ENCODE assay signal across 21 cellular contexts in the genomic region with DNA sequence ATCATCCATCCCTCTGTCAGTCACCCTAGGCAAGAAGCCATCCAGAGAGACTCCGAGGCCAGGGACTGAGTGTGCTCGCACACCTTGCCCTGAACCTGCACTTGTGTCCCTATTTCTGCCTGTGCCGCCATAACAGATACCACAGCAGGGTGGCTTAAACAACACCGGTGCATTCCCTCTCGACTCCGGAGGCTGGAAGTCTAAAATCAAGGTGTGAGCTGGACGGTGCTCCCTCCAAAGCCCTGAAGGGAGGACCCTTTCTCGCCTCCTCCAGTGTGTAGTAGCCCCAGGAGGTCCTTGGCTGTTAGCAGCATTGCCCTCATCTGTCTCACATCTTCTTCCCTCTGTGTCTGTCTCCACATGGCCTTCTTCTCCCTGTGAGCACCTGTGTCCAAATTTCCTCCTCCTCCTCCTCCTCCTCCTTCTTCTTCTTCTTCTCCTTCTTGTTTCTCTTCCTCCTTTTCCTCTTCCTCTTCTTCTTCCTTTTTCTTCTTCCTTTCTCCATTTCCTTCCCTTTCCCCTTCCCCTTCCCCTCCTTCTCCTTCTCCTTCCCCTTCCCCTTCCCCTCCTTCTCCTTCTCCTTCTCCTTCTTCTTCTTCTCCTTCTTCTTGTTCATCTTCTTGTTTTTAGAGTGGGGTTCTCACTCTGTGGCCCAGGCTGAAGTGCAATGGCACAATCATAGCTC.
DNase-seq lines count a peak whose midpoint lies in the region; ATAC-seq, FAIRE-seq and TF ChIP-seq lines count a peak whose summit lies in the region.
"Had no signal": no experiment of that assay in that cellular context is flagged by ENCODE, and none has a peak within 500 bp of the region (broad histone marks: within the 10 kb centered on the region; RNA-seq: fewer than 3 reads in every experiment).

No MANE protein-coding gene starts in this region.

- H3K36me3 Mint-ChIP-seq in activated T-helper 2 cell treated with anti-CD3 and anti-CD28 coated beads, Interferon-gamma antibody, Interleukin-2, Interleukin-4, amounts not matched to agents 10 μg/mL and 5 μg/mL and 100 μg/mL, durations not matched to agents 14 hours and 24 hours and 36 hours (ENCODE audit: low read depth) = no peaks in the 10 kb centered on the region
- H3K36me3 Mint-ChIP-seq in naive B cell = no peaks in the 10 kb centered on the region
- H3K36me3 Mint-ChIP-seq: brain had no signal

- no peaks in the 10 kb centered on the region for H3K9me3 Mint-ChIP-seq in activated T-helper 2 cell treated with anti-CD3 and anti-CD28 coated beads, Interferon-gamma antibody, Interleukin-2, Interleukin-4, amounts not matched to agents 10 μg/mL and 5 μg/mL and 100 μg/mL, durations not matched to agents 14 hours and 24 hours and 36 hours
- no peaks in the 10 kb centered on the region for H3K9me3 Mint-ChIP-seq in naive B cell
- H3K9me3 Mint-ChIP-seq: brain had no signal

- DNase-seq in GM12892 (ENCODE audit: insufficient read length) (no peak), MV-4-11 (lab: John Stamatoyannopoulos, UW) (peak; percentile 5), naive B cell (no peak), mucosa of gallbladder (ENCODE audit: low spot score) (no peak), NCI-H187 treated with DMSO at 0.1 percent for 48 hours (lab: John Stamatoyannopoulos, UW) (no peak)
- no peak for DNase-seq in activated T-helper 2 cell treated with anti-CD3 and anti-CD28 coated beads, Interferon-gamma antibody, Interleukin-2, Interleukin-4, amounts not matched to agents 10 μg/mL and 5 μg/mL and 100 μg/mL, durations not matched to agents 14 hours and 24 hours and 36 hours (ENCODE audit: low spot score)
- DNase-seq: activated CD4-positive, alpha-beta T cell treated with anti-CD3 and anti-CD28 coated beads for 1 hour; activated CD8-positive, alpha-beta memory T cell treated with anti-CD3 and anti-CD28 coated beads for 24 hours; DMS79; effector CD8-positive, alpha-beta T cell; GDM1; left ventricle myocardium inferior; NCI-H1092; NCI-H1694 treated with DMSO at 0.1 percent for 48 hours; NCI-H524 treated with DMSO at 0.1 percent for 48 hours; occipital lobe; SJCRH30; trophoblast cell had no signal

- no peak for ATAC-seq in naive B cell (ENCODE audit: low read depth in 2 of 2)
- ATAC-seq in GM19035 (IDR thresholded peaks at IDR 0.05; ENCODE audit: unreplicated experiment) = no peak

- peak; percentile 14 for FAIRE-seq in GM12892 (lab: Jason Lieb, UNC)
- FAIRE-seq: islet of Langerhans had no signal

- peaks cover 70% of the 10 kb centered on the region for H3K4me1 Mint-ChIP-seq in activated T-helper 2 cell treated with anti-CD3 and anti-CD28 coated beads, Interferon-gamma antibody, Interleukin-2, Interleukin-4, amounts not matched to agents 10 μg/mL and 5 μg/mL and 100 μg/mL, durations not matched to agents 14 hours and 24 hours and 36 hours (ENCODE audit: low read depth)
- peaks cover 58 to 97% (median 86%) of the 10 kb centered on the region in 3 donors for H3K4me1 Mint-ChIP-seq in naive B cell

- no peak overlapping the region for H3K4me3 Mint-ChIP-seq in activated T-helper 2 cell treated with anti-CD3 and anti-CD28 coated beads, Interferon-gamma antibody, Interleukin-2, Interleukin-4, amounts not matched to agents 10 μg/mL and 5 μg/mL and 100 μg/mL, durations not matched to agents 14 hours and 24 hours and 36 hours (ENCODE audit: low read depth)
- peak overlapping the region in 1 of 8 donors; percentile 9 for H3K4me3 Mint-ChIP-seq in naive B cell
- H3K4me3 Mint-ChIP-seq: brain had no signal

- peak overlapping the region; percentile 51 for H3K27ac Mint-ChIP-seq in activated T-helper 2 cell treated with anti-CD3 and anti-CD28 coated beads, Interferon-gamma antibody, Interleukin-2, Interleukin-4, amounts not matched to agents 10 μg/mL and 5 μg/mL and 100 μg/mL, durations not matched to agents 14 hours and 24 hours and 36 hours
- H3K27ac Mint-ChIP-seq in naive B cell = peak overlapping the region; percentile 94 to 99 (median 98)
- H3K27ac Mint-ChIP-seq: brain had no signal

- intact Hi-C loops in activated T-helper 2 cell treated with anti-CD3 and anti-CD28 coated beads, Interferon-gamma antibody, Interleukin-2, Interleukin-4, amounts not matched to agents 10 μg/mL and 5 μg/mL and 100 μg/mL, durations not matched to agents 14 hours and 24 hours and 36 hours (cut with micrococcal nuclease) = no loop called here

- no peak for TF ChIP-seq POLR2A in GM12892 (IDR thresholded peaks at IDR 0.05; ENCODE audit: low read depth, low read length)

- no peaks in the 10 kb centered on the region for H3K27me3 Mint-ChIP-seq in activated T-helper 2 cell treated with anti-CD3 and anti-CD28 coated beads, Interferon-gamma antibody, Interleukin-2, Interleukin-4, amounts not matched to agents 10 μg/mL and 5 μg/mL and 100 μg/mL, durations not matched to agents 14 hours and 24 hours and 36 hours (ENCODE audit: low read depth)
- no peaks in the 10 kb centered on the region for H3K27me3 Mint-ChIP-seq in naive B cell
